In genomic region chr10:8365935-8366911, GRCh38 we compare ENCODE assay signal across 8 cellular contexts.
DNase-seq lines count a peak whose midpoint lies in the region; ATAC-seq, FAIRE-seq and TF ChIP-seq lines count a peak whose summit lies in the region.

No MANE protein-coding gene starts in this region.

- H3K27ac Mint-ChIP-seq in activated T-cell treated with anti-CD3 and anti-CD28 coated beads, Interleukin-2, amount 50 U/mL, for 72 hours, result peak overlapping the region; percentile 18

- H3K27me3 ChIP-seq in AG04450 (ENCODE audit: control insufficient read depth, insufficient read depth, low read length), result no peaks in the 10 kb centered on the region

- H3K4me3 ChIP-seq in AG04450 (ENCODE audit: low read depth, low read length), result no peak overlapping the region

- peaks cover 0 to 3% of the 10 kb centered on the region in 2 donors for H3K9me3 Mint-ChIP-seq in activated T-cell treated with anti-CD3 and anti-CD28 coated beads, Interleukin-2, amount 50 U/mL, for 72 hours

- DNase-seq in AG04450 (ENCODE audit: low read depth, low spot score) (no peak), myocyte (ENCODE audit: low read depth) (peak; percentile 1), D341Med (ENCODE audit: low spot score) (no peak), D721Med (ENCODE audit: insufficient read length, low spot score) (no peak)
- DNase-seq in activated T-cell treated with anti-CD3 and anti-CD28 coated beads, Interleukin-2, amount 50 U/mL, for 72 hours, result peak; percentile 67 to 70

- H3K9me3 ChIP-seq in AG04450 (ENCODE audit: control insufficient read depth, insufficient read depth, low read length), result peaks cover 35% of the 10 kb centered on the region
- H3K9me3 ChIP-seq in KOPT-K1 (ENCODE audit: insufficient read depth, low read length, poor library complexity, severe bottlenecking), result no peaks in the 10 kb centered on the region

- H3K36me3 ChIP-seq in KOPT-K1 (ENCODE audit: insufficient read depth, low read length), result no peaks in the 10 kb centered on the region

- CTCF ChIA-PET in AG04450 (lab: Charles Lee), result no interaction called here

- POLR2A ChIA-PET in AG04450 (lab: Yijun Ruan, JAX), result no interaction called here

- peak; percentile 72 to 73 for ATAC-seq in activated T-cell treated with anti-CD3 and anti-CD28 coated beads, Interleukin-2, amount 50 U/mL, for 72 hours (replicated peaks in 1 of 2)
- ATAC-seq in HG03108 (IDR thresholded peaks at IDR 0.05; ENCODE audit: unreplicated experiment), result no peak
- no peak for ATAC-seq in GM18517 (IDR thresholded peaks at IDR 0.05; ENCODE audit: unreplicated experiment)

- TF ChIP-seq CTCF in AG04450 (IDR thresholded peaks at IDR 0.05; ENCODE audit: low read depth, low read length) (no peak), D721Med (IDR thresholded peaks at IDR 0.05; ENCODE audit: insufficient read depth, missing control alignments) (no peak)

- H3K4me3 Mint-ChIP-seq in activated T-cell treated with anti-CD3 and anti-CD28 coated beads, Interleukin-2, amount 50 U/mL, for 72 hours, result peak overlapping the region; percentile 58 to 67

- H3K4me1 Mint-ChIP-seq in activated T-cell treated with anti-CD3 and anti-CD28 coated beads, Interleukin-2, amount 50 U/mL, for 72 hours (ENCODE audit: low read depth), result peaks cover 72% of the 10 kb centered on the region

- peaks cover 8 to 12% of the 10 kb centered on the region in 2 donors for H3K36me3 Mint-ChIP-seq in activated T-cell treated with anti-CD3 and anti-CD28 coated beads, Interleukin-2, amount 50 U/mL, for 72 hours (ENCODE audit: insufficient read depth in 2 of 2)

- FAIRE-seq in D721Med (lab: Jason Lieb, UNC), result no peak

- H3K27ac ChIP-seq in AG04450 (ENCODE audit: low read depth, low read length) (peak overlapping the region; percentile 2), KOPT-K1 (ENCODE audit: low read depth, low read length, poor library complexity, severe bottlenecking) (peak overlapping the region; percentile 96)

- H3K27me3 Mint-ChIP-seq in activated T-cell treated with anti-CD3 and anti-CD28 coated beads, Interleukin-2, amount 50 U/mL, for 72 hours (ENCODE audit: low read depth), result no peaks in the 10 kb centered on the region

Comparison
In these comparisons a context has a peak if more than half of its experiments do, and no peak if none do; other contexts are left out.
1. DNase-seq: peak in activated T-cell treated with anti-CD3 and anti-CD28 coated beads, Interleukin-2, amount 50 U/mL, for 72 hours (2 of 2) and myocyte (single experiment); none in AG04450 (single experiment), D341Med (single experiment) and D721Med (single experiment).
2. ATAC-seq: peak in activated T-cell treated with anti-CD3 and anti-CD28 coated beads, Interleukin-2, amount 50 U/mL, for 72 hours (2 of 2); none in HG03108 (single experiment) and GM18517 (single experiment).